ENCODE assay signal across 2 cellular contexts in genomic region chr4:15976456-15977096, GRCh38.
TF ChIP-seq lines count a peak whose summit lies in the region.

No MANE protein-coding gene starts in this region.

TF ChIP-seq in SK-N-SH treated with all-trans-retinoic acid at 6 μM for 48 hours, 23 proteins besides CTCF, POLR2A, EP300 and RAD21 (continued from another document):
- no peak for TF ChIP-seq ZNF565 (CRISPR knock-in tag; conservative IDR thresholded peaks at IDR 0.05; ENCODE audit: low read depth)
- no peak for TF ChIP-seq TOX (CRISPR knock-in tag; IDR thresholded peaks at IDR 0.05; ENCODE audit: borderline replicate concordance)
- TF ChIP-seq SNAI2 (CRISPR knock-in tag; IDR thresholded peaks at IDR 0.05) = no peak
- no peak for TF ChIP-seq PPARA (CRISPR knock-in tag; IDR thresholded peaks at IDR 0.05; ENCODE audit: borderline replicate concordance)
- TF ChIP-seq ISL1 (CRISPR knock-in tag; IDR thresholded peaks at IDR 0.05) = no peak
- TF ChIP-seq ZFP3 (CRISPR knock-in tag; IDR thresholded peaks at IDR 0.05) = no peak
- no peak for TF ChIP-seq BACH2 (CRISPR knock-in tag; IDR thresholded peaks at IDR 0.05; ENCODE audit: borderline replicate concordance)
- TF ChIP-seq, protein P1, sequence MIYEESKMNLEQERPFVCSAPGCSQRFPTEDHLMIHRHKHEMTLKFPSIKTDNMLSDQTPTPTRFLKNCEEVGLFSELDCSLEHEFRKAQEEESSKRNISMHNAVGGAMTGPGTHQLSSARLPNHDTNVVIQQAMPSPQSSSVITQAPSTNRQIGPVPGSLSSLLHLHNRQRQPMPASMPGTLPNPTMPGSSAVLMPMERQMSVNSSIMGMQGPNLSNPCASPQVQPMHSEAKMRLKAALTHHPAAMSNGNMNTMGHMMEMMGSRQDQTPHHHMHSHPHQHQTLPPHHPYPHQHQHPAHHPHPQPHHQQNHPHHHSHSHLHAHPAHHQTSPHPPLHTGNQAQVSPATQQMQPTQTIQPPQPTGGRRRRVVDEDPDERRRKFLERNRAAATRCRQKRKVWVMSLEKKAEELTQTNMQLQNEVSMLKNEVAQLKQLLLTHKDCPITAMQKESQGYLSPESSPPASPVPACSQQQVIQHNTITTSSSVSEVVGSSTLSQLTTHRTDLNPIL (CRISPR knock-in tag; IDR thresholded peaks at IDR 0.05; ENCODE audit: low read depth) = no peak
- no peak for TF ChIP-seq ZFP30 (CRISPR knock-in tag; IDR thresholded peaks at IDR 0.05)
- TF ChIP-seq, protein P2, sequence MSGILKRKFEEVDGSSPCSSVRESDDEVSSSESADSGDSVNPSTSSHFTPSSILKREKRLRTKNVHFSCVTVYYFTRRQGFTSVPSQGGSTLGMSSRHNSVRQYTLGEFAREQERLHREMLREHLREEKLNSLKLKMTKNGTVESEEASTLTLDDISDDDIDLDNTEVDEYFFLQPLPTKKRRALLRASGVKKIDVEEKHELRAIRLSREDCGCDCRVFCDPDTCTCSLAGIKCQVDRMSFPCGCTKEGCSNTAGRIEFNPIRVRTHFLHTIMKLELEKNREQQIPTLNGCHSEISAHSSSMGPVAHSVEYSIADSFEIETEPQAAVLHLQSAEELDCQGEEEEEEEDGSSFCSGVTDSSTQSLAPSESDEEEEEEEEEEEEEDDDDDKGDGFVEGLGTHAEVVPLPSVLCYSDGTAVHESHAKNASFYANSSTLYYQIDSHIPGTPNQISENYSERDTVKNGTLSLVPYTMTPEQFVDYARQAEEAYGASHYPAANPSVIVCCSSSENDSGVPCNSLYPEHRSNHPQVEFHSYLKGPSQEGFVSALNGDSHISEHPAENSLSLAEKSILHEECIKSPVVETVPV (CRISPR knock-in tag; IDR thresholded peaks at IDR 0.05) = no peak
- TF ChIP-seq PATZ1 (CRISPR knock-in tag; IDR thresholded peaks at IDR 0.05; ENCODE audit: borderline replicate concordance) = no peak
TF ChIP-seq in SK-N-SH treated with all-trans-retinoic acid at 6 μM for 48 hours: peak in this region for 0.

TF ChIP-seq in SK-N-SH, 30 proteins besides CTCF, POLR2A, EP300 and RAD21 (continued from another document):
- TF ChIP-seq EZH2phosphoT487 (IDR thresholded peaks at IDR 0.05; ENCODE audit: borderline replicate concordance, low read depth) = no peak
- no peak for TF ChIP-seq GABPA (IDR thresholded peaks at IDR 0.05; ENCODE audit: low read depth)
- no peak for TF ChIP-seq MAX (IDR thresholded peaks at IDR 0.05; ENCODE audit: low read depth)
- no peak for TF ChIP-seq SMC3 (IDR thresholded peaks at IDR 0.05; ENCODE audit: low read depth, low read length)
- no peak for TF ChIP-seq IRF3 (IDR thresholded peaks at IDR 0.05; ENCODE audit: low read depth, low read length)
TF ChIP-seq in SK-N-SH: peak in this region for 0.
